In the genomic region with DNA sequence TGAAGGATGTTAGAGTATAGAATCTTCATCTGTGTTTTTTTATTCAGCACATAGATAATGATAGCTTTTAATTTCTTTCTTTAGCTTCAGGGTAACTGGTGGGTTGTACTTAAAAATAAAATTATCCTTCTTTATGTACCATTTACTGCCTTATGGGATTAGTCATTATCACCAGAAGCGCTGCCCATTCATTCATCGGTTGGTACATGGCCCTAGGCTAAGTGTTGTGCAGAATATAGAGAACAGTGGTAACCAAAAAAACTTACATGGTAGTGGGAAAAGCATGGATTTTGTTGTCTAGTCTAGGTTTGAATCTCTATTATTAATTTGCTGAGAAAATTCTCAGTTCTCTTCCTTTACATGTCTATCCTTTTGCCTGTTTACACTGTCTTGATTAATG, we compare ENCODE assay signal across 31 cellular contexts. TPM values are rescaled to one million over a fixed set of nuclear protein-coding genes. Genes with fewer than 3 reads are reported as not detected.
"Had no signal": no experiment of that assay in that cellular context is flagged by ENCODE, and none has a peak within 500 bp of the region (broad histone marks: within the 10 kb centered on the region; RNA-seq: fewer than 3 reads in every experiment).

No MANE protein-coding gene starts in this region.

- H3K4me3 ChIP-seq: ascending aorta, breast epithelium, cardiac muscle cell, coronary artery, dorsolateral prefrontal cortex, gastroesophageal sphincter had no signal

- H3K27ac ChIP-seq: ascending aorta, breast epithelium, cardiac muscle cell, coronary artery, dorsolateral prefrontal cortex, foreskin keratinocyte had no signal

- H3K9me3 ChIP-seq: ascending aorta, breast epithelium, gastroesophageal sphincter had no signal

- H3K27ac Mint-ChIP-seq: activated CD4-positive, alpha-beta memory T cell treated with anti-CD3 and anti-CD28 coated beads for 36 hours; activated CD4-positive, alpha-beta T cell treated with anti-CD3 and anti-CD28 coated beads for 36 hours; activated CD4-positive, alpha-beta T cell treated with anti-CD3 and anti-CD28 coated beads, Interleukin-2, amount 10 ng/mL, durations not matched to agents 24 days and 14 days; activated CD8-positive, alpha-beta memory T cell treated with anti-CD3 and anti-CD28 coated beads, Interleukin-2, amount 10 ng/mL, durations not matched to agents 7 days and 5 days; activated CD8-positive, alpha-beta T cell treated with anti-CD3 and anti-CD28 coated beads, Interleukin-2, amount 10 ng/mL, durations not matched to agents 7 days and 5 days; activated naive CD4-positive, alpha-beta T cell treated with anti-CD3 and anti-CD28 coated beads, Interleukin-2, amount 10 ng/mL, durations not matched to agents 7 days and 5 days; activated naive CD4-positive, alpha-beta T cell treated with anti-CD3 and anti-CD28 coated beads, Interleukin-2, amount 50 U/mL, for 72 hours; activated naive CD8-positive, alpha-beta T cell treated with anti-CD3 and anti-CD28 coated beads, Interleukin-2, amount 10 ng/mL, durations not matched to agents 7 days and 5 days; activated T-cell treated with anti-CD3 and anti-CD28 coated beads, Interleukin-2, amount 50 U/mL, for 24 hours; activated T-cell treated with anti-CD3 and anti-CD28 coated beads, Interleukin-2, amount 50 U/mL, for 72 hours; brain; dendritic cell treated with granulocyte-macrophage colony-stimulating factor and Interleukin-4, amounts not matched to agents 40 ng/mL and 50 ng/mL, for 4 days; endodermal cell had no signal

- H3K36me3 ChIP-seq: ascending aorta, breast epithelium, cardiac muscle cell, gastroesophageal sphincter had no signal

- H3K9me3 Mint-ChIP-seq: activated CD4-positive, alpha-beta memory T cell treated with anti-CD3 and anti-CD28 coated beads for 36 hours; activated CD4-positive, alpha-beta T cell treated with anti-CD3 and anti-CD28 coated beads, Interleukin-2, amount 10 ng/mL, durations not matched to agents 24 days and 14 days; activated naive CD4-positive, alpha-beta T cell treated with anti-CD3 and anti-CD28 coated beads, Interleukin-2, amount 10 ng/mL, durations not matched to agents 7 days and 5 days; activated naive CD4-positive, alpha-beta T cell treated with anti-CD3 and anti-CD28 coated beads, Interleukin-2, amount 50 U/mL, for 72 hours; activated naive CD8-positive, alpha-beta T cell treated with anti-CD3 and anti-CD28 coated beads, Interleukin-2, amount 10 ng/mL, durations not matched to agents 7 days and 5 days; activated T-cell treated with anti-CD3 and anti-CD28 coated beads, Interleukin-2, amount 50 U/mL, for 24 hours; activated T-cell treated with anti-CD3 and anti-CD28 coated beads, Interleukin-2, amount 50 U/mL, for 72 hours; brain; central memory CD8-positive, alpha-beta T cell; dendritic cell treated with granulocyte-macrophage colony-stimulating factor and Interleukin-4, amounts not matched to agents 40 ng/mL and 50 ng/mL, for 4 days; endodermal cell had no signal

- H3K27me3 ChIP-seq: ascending aorta, breast epithelium, cardiac muscle cell, foreskin keratinocyte, gastroesophageal sphincter had no signal

- H3K4me3 Mint-ChIP-seq: activated CD4-positive, alpha-beta memory T cell treated with anti-CD3 and anti-CD28 coated beads for 36 hours; activated CD4-positive, alpha-beta T cell treated with anti-CD3 and anti-CD28 coated beads for 36 hours; activated CD4-positive, alpha-beta T cell treated with anti-CD3 and anti-CD28 coated beads, Interleukin-2, amount 10 ng/mL, durations not matched to agents 24 days and 14 days; activated CD8-positive, alpha-beta memory T cell treated with anti-CD3 and anti-CD28 coated beads, Interleukin-2, amount 10 ng/mL, durations not matched to agents 7 days and 5 days; activated CD8-positive, alpha-beta T cell treated with anti-CD3 and anti-CD28 coated beads, Interleukin-2, amount 10 ng/mL, durations not matched to agents 7 days and 5 days; activated naive CD4-positive, alpha-beta T cell treated with anti-CD3 and anti-CD28 coated beads, Interleukin-2, amount 10 ng/mL, durations not matched to agents 7 days and 5 days; activated naive CD8-positive, alpha-beta T cell treated with anti-CD3 and anti-CD28 coated beads, Interleukin-2, amount 10 ng/mL, durations not matched to agents 7 days and 5 days; activated T-cell treated with anti-CD3 and anti-CD28 coated beads, Interleukin-2, amount 50 U/mL, for 24 hours; activated T-cell treated with anti-CD3 and anti-CD28 coated beads, Interleukin-2, amount 50 U/mL, for 72 hours; brain; central memory CD8-positive, alpha-beta T cell; dendritic cell treated with granulocyte-macrophage colony-stimulating factor and Interleukin-4, amounts not matched to agents 40 ng/mL and 50 ng/mL, for 4 days; endodermal cell had no signal

- H3K36me3 Mint-ChIP-seq: activated CD4-positive, alpha-beta memory T cell treated with anti-CD3 and anti-CD28 coated beads for 36 hours; activated CD8-positive, alpha-beta memory T cell treated with anti-CD3 and anti-CD28 coated beads, Interleukin-2, amount 10 ng/mL, durations not matched to agents 7 days and 5 days; activated naive CD4-positive, alpha-beta T cell treated with anti-CD3 and anti-CD28 coated beads, Interleukin-2, amount 10 ng/mL, durations not matched to agents 7 days and 5 days; activated naive CD4-positive, alpha-beta T cell treated with anti-CD3 and anti-CD28 coated beads, Interleukin-2, amount 50 U/mL, for 72 hours; activated naive CD8-positive, alpha-beta T cell treated with anti-CD3 and anti-CD28 coated beads, Interleukin-2, amount 10 ng/mL, durations not matched to agents 7 days and 5 days; brain had no signal

- H3K4me1 ChIP-seq: ascending aorta, breast epithelium, foreskin keratinocyte had no signal

- ATAC-seq: activated CD4-positive, alpha-beta T cell treated with anti-CD3 and anti-CD28 coated beads for 36 hours; activated CD8-positive, alpha-beta memory T cell treated with anti-CD3 and anti-CD28 coated beads, Interleukin-2, amount 10 ng/mL, durations not matched to agents 7 days and 5 days; activated CD8-positive, alpha-beta T cell treated with anti-CD3 and anti-CD28 coated beads, Interleukin-2, amount 10 ng/mL, durations not matched to agents 7 days and 5 days; activated naive CD4-positive, alpha-beta T cell treated with anti-CD3 and anti-CD28 coated beads, Interleukin-2, amount 50 U/mL, for 72 hours; activated T-cell treated with anti-CD3 and anti-CD28 coated beads, Interleukin-2, amount 50 U/mL, for 72 hours; esophagus mucosa; foreskin keratinocyte; gastroesophageal sphincter had no signal

- H3K4me1 Mint-ChIP-seq: activated CD4-positive, alpha-beta T cell treated with anti-CD3 and anti-CD28 coated beads for 36 hours; activated CD4-positive, alpha-beta T cell treated with anti-CD3 and anti-CD28 coated beads, Interleukin-2, amount 10 ng/mL, durations not matched to agents 24 days and 14 days; activated CD8-positive, alpha-beta memory T cell treated with anti-CD3 and anti-CD28 coated beads, Interleukin-2, amount 10 ng/mL, durations not matched to agents 7 days and 5 days; activated naive CD4-positive, alpha-beta T cell treated with anti-CD3 and anti-CD28 coated beads, Interleukin-2, amount 10 ng/mL, durations not matched to agents 7 days and 5 days; activated naive CD8-positive, alpha-beta T cell treated with anti-CD3 and anti-CD28 coated beads, Interleukin-2, amount 10 ng/mL, durations not matched to agents 7 days and 5 days; central memory CD8-positive, alpha-beta T cell had no signal

- H3K27me3 Mint-ChIP-seq: activated CD4-positive, alpha-beta memory T cell treated with anti-CD3 and anti-CD28 coated beads for 36 hours; activated naive CD4-positive, alpha-beta T cell treated with anti-CD3 and anti-CD28 coated beads, Interleukin-2, amount 10 ng/mL, durations not matched to agents 7 days and 5 days; activated T-cell treated with anti-CD3 and anti-CD28 coated beads, Interleukin-2, amount 50 U/mL, for 24 hours; brain; dendritic cell treated with granulocyte-macrophage colony-stimulating factor and Interleukin-4, amounts not matched to agents 40 ng/mL and 50 ng/mL, for 4 days had no signal

- DNase-seq: activated CD4-positive, alpha-beta memory T cell treated with anti-CD3 and anti-CD28 coated beads for 36 hours; activated CD4-positive, alpha-beta T cell treated with anti-CD3 and anti-CD28 coated beads for 36 hours; activated CD4-positive, alpha-beta T cell treated with anti-CD3 and anti-CD28 coated beads, Interleukin-2, amount 10 ng/mL, durations not matched to agents 24 days and 14 days; activated CD4-positive, CD25-positive, alpha-beta regulatory T cell; activated CD4-positive, CD25-positive, alpha-beta regulatory T cell treated with anti-CD3 and anti-CD28 coated beads, Interleukin-2, amount 50 U/mL, for 72 hours; activated CD8-positive, alpha-beta memory T cell treated with anti-CD3 and anti-CD28 coated beads, Interleukin-2, amount 10 ng/mL, durations not matched to agents 7 days and 5 days; activated CD8-positive, alpha-beta memory T cell treated with anti-CD3 and anti-CD28 coated beads, Interleukin-2, amount 50 U/mL, for 4 hours; activated CD8-positive, alpha-beta T cell treated with anti-CD3 and anti-CD28 coated beads, Interleukin-2, amount 10 ng/mL, durations not matched to agents 7 days and 5 days; activated gamma-delta T cell; activated naive CD4-positive, alpha-beta T cell; activated naive CD4-positive, alpha-beta T cell treated with anti-CD3 and anti-CD28 coated beads, Interleukin-2, amount 10 ng/mL, durations not matched to agents 7 days and 5 days; activated naive CD8-positive, alpha-beta T cell treated with anti-CD3 and anti-CD28 coated beads, Interleukin-2, amount 10 ng/mL, durations not matched to agents 7 days and 5 days; activated T-cell treated with anti-CD3 and anti-CD28 coated beads for 4 hours; activated T-cell treated with anti-CD3 and anti-CD28 coated beads, Interleukin-2, amount 50 U/mL, for 24 hours; activated T-cell treated with anti-CD3 and anti-CD28 coated beads, Interleukin-2, amount 50 U/mL, for 72 hours; dorsolateral prefrontal cortex; effector memory CD4-positive, alpha-beta T cell; endodermal cell; head of caudate nucleus; T-helper 2 cell had no signal

RNA-seq across cellular contexts. Expression of a gene that starts 43.5 kb away (rescaled TPM):
- total RNA-seq: activated CD4-positive, alpha-beta T cell treated with anti-CD3 and anti-CD28 coated beads, Interleukin-2, amount 10 ng/mL, durations not matched to agents 24 days and 14 days had no signal
